Comparison of ENCODE assay signal across 25 cellular contexts in the genomic region with DNA sequence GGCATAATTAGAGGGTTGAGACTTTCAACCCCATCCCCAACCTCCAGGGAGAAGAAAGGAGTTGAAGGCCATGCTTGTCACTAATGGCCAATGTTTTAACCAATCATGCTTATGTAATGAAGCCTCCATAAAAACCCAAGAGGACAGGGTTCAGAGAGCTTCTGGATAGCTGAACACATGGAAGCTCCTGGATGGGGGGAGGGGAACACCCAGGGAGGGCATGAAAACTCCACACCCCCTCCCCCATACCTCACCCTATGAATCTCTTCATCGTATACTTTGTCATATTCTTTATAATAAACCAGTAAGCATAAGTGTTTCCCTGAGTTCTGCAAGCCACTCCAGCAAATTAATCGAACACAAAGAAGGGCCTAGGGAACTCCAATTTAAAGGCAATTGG.
A peak's percentile ranks its signal among the peaks of the same experiment; 100 is the strongest.
DNase-seq lines count a peak whose midpoint lies in the region; ATAC-seq and TF ChIP-seq lines count a peak whose summit lies in the region.
"Had no signal": no experiment of that assay in that cellular context is flagged by ENCODE, and none has a peak within 500 bp of the region (broad histone marks: within the 10 kb centered on the region; RNA-seq: fewer than 3 reads in every experiment).

No MANE protein-coding gene starts in this region.

- H3K36me3 ChIP-seq in left ventricle myocardium inferior: no peaks in the 10 kb centered on the region
- no peaks in the 10 kb centered on the region for H3K36me3 ChIP-seq in gastroesophageal sphincter
- H3K36me3 ChIP-seq in uterus: no peaks in the 10 kb centered on the region
- H3K36me3 ChIP-seq: BE2C had no signal

- TF ChIP-seq CTCF in left ventricle myocardium inferior (IDR thresholded peaks at IDR 0.05; ENCODE audit: borderline replicate concordance) (no peak), gastroesophageal sphincter (IDR thresholded peaks at IDR 0.05) (no peak), uterus (IDR thresholded peaks at IDR 0.05) (no peak)

- peaks cover 42% of the 10 kb centered on the region for H3K4me1 ChIP-seq in left ventricle myocardium inferior
- H3K4me1 ChIP-seq in gastroesophageal sphincter: peaks cover 0 to 22% (median 6%) of the 10 kb centered on the region in 3 donors
- H3K4me1 ChIP-seq in uterus: peaks cover 0 to 7% of the 10 kb centered on the region in 2 donors

- TF ChIP-seq POLR2A in gastroesophageal sphincter (IDR thresholded peaks at IDR 0.05): no peak
- TF ChIP-seq POLR2A in uterus (IDR thresholded peaks at IDR 0.05): no peak

- intact Hi-C loops in left ventricle myocardium inferior (cut with micrococcal nuclease) (no loop called here), cardiac septum (cut with DNase I) (no loop called here), sciatic nerve (cut with DNase I) (no loop called here), uterus (cut with DNase I; ENCODE audit: low total_unique reads) (no loop called here)

- TF ChIP-seq EP300 in gastroesophageal sphincter (IDR thresholded peaks at IDR 0.05): no peak

- H3K9me3 ChIP-seq in left ventricle myocardium inferior (replicated peaks) (no peaks in the 10 kb centered on the region), gastroesophageal sphincter (no peaks in the 10 kb centered on the region), uterus (no peaks in the 10 kb centered on the region)
- H3K9me3 ChIP-seq: BE2C had no signal

- DNase-seq in left ventricle myocardium inferior: no peak
- DNase-seq in cardiac septum (ENCODE audit: low spot score): no peak
- no peak for DNase-seq in sciatic nerve (ENCODE audit: low spot score)
- DNase-seq in uterus: no peak
- DNase-seq in dermis blood vessel endothelial cell: no peak
- no peak for DNase-seq in mucosa of gallbladder (ENCODE audit: low spot score)
- DNase-seq: 8988T; activated CD4-positive, alpha-beta T cell treated with anti-CD3 and anti-CD28 coated beads, Interleukin-2, amount 50 U/mL, for 48 hours; activated CD4-positive, CD25-positive, alpha-beta regulatory T cell; activated gamma-delta T cell treated with Interleukin-2 at 50 U/mL for 16 hours; BE2C; COR-L47; cortex of kidney; hippocampal formation; NCI-H1092; NCI-H1930; NCI-H345; NCI-H82; occipital lobe; retina; Right ventricle myocardium superior; stimulated activated CD8-positive, alpha-beta memory T cell treated with anti-CD3 and anti-CD28 coated beads, Interleukin-4, amount 100 ng/mL, for 48 hours; T1000 had no signal

- H3K27ac ChIP-seq in left ventricle myocardium inferior (replicated peaks): peak overlapping the region; percentile 35
- H3K27ac ChIP-seq in gastroesophageal sphincter: peak overlapping the region in 3 of 4 donors; percentile 35 to 61 (median 37)
- peak overlapping the region; percentile 83 to 95 for H3K27ac ChIP-seq in uterus

- ATAC-seq in gastroesophageal sphincter (no peak), sciatic nerve (peak; percentile 28), GM21786 (IDR thresholded peaks at IDR 0.05; ENCODE audit: unreplicated experiment) (no peak)

- 80 to 82% methylated on average over 1 of the region's 2 CpGs for WGBS in gastroesophageal sphincter (ENCODE audit: low coverage in 1 of 2), 2 donors

- H3K4me3 ChIP-seq in left ventricle myocardium inferior: no peak overlapping the region
- H3K4me3 ChIP-seq in gastroesophageal sphincter: no peak overlapping the region
- H3K4me3 ChIP-seq in uterus: no peak overlapping the region

- H3K27me3 ChIP-seq in left ventricle myocardium inferior (ENCODE audit: low read depth) (no peaks in the 10 kb centered on the region), gastroesophageal sphincter (no peaks in the 10 kb centered on the region), uterus (no peaks in the 10 kb centered on the region)
- H3K27me3 ChIP-seq: BE2C had no signal

Comparison
In these comparisons a context has a peak if more than half of its experiments do, and no peak if none do; other contexts are left out.
1. H3K27ac ChIP-seq: peak in every context shown above with its lines; median percentile 89 in uterus; 37 in gastroesophageal sphincter; 35 in left ventricle myocardium inferior.